23 cellular contexts compared by ENCODE assay signal in the genomic region with DNA sequence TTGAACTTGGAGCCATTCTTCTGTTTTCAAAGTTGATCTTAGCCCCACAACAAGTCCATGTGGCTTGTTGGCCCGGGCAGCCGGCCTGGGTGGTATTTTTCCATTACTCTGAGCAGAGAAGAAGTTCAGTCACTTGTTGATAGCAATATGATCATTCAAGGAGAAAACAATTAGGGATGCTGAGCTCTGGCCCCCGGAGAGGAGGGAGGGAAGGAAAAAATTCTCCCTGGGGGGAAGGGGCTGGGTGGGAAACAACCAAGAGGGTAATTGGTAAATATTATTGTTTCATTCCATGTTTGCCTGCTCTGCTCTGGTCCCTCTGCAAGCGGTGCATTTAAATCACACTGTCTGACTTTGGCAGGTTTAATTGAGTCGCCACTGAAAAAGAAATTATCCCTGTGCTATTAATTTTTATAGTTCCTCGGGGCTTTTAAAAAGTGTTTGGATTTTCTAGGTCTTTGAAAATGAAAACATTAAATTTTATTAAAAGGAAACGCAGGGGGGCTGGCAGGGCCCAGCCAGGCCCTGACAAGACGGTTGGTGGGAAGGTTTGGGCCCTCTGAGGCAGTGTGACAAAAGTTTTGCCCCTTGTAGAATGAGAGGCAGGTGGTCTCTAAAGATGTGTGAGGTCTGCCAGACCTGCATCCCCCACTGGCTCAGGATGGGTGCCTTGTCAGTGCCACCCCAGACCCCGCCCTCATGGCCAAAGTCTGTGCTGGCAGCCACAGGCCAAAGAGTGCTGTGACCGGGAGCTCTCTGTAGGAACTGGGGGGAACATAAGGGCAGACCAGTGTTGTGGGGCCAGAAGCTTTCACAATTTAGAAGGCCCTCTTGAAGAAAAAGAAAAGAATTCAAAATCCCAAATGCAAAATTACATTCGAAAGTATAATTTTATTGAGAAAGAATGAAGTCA. TPM values are rescaled to one million over a fixed set of nuclear protein-coding genes. Genes with fewer than 3 reads are reported as not detected.
DNase-seq lines count a peak whose midpoint lies in the region; ATAC-seq, FAIRE-seq and TF ChIP-seq lines count a peak whose summit lies in the region.
"Had no signal": no experiment of that assay in that cellular context is flagged by ENCODE, and none has a peak within 500 bp of the region (broad histone marks: within the 10 kb centered on the region; RNA-seq: fewer than 3 reads in every experiment).

No MANE protein-coding gene starts in this region.

- H3K36me3 ChIP-seq in HepG2 (replicated peaks in 1 of 2; ENCODE audit: control insufficient read depth in 1 of 2, insufficient read depth in 2 of 2, low read length in 2 of 2) (no peaks in the 10 kb centered on the region), right lobe of liver (no peaks in the 10 kb centered on the region), gastrocnemius medialis (no peaks in the 10 kb centered on the region)
- H3K36me3 ChIP-seq: ovary had no signal

- FAIRE-seq in HepG2 (lab: Jason Lieb, UNC) = no peak
- FAIRE-seq: A204.1, frontal cortex, H1 had no signal

- H2AFZ ChIP-seq in HepG2 (ENCODE audit: low read length) = no peak overlapping the region
- H2AFZ ChIP-seq: PC-9 had no signal

- no peak for TF ChIP-seq RAD21 in HepG2 (CRISPR knock-in tag; IDR thresholded peaks at IDR 0.05)

- H3K79me2 ChIP-seq in HepG2 (ENCODE audit: insufficient read depth, low read length) = no peaks in the 10 kb centered on the region

- POLR2A ChIA-PET in HepG2 (lab: Yijun Ruan, JAX) = no interaction called here

- no peak overlapping the region for H3K9ac ChIP-seq in HepG2 (ENCODE audit: insufficient read depth, low read depth, low read length)

- H3K4me2 ChIP-seq in HepG2 (ENCODE audit: low read depth, low read length) = no peak overlapping the region
- H3K4me2 ChIP-seq: PC-9 had no signal

- H3K4me1 ChIP-seq in HepG2 (ENCODE audit: insufficient read depth, low read length) (no peaks in the 10 kb centered on the region), right lobe of liver (no peaks in the 10 kb centered on the region), gastrocnemius medialis (peaks cover 0 to 5% of the 10 kb centered on the region in 2 donors)

- TF ChIP-seq CTCF in HepG2 (CRISPR knock-in tag; IDR thresholded peaks at IDR 0.05) (no peak), right lobe of liver (IDR thresholded peaks at IDR 0.05) (no peak), gastrocnemius medialis (IDR thresholded peaks at IDR 0.05 in 4 of 5, conservative IDR thresholded peaks at IDR 0.05 in 1 of 5) (no peak)

- intact Hi-C loops in HepG2 (cut with micrococcal nuclease; ENCODE audit: unreplicated experiment) = no loop called here
- intact Hi-C loops in right lobe of liver (cut with DNase I) = no loop called here
- intact Hi-C loops in left colon (cut with DNase I, micrococcal nuclease) = no loop called here
- intact Hi-C loops in gastrocnemius medialis (cut with DNase I; ENCODE audit: low total_unique reads) = no loop called here

- peak; percentile 52; the same call in 2 of the 3 replicates for ATAC-seq in HepG2
- no peak for ATAC-seq in right lobe of liver
- no peak for ATAC-seq in left colon
- peak; percentile 34 to 36 for ATAC-seq in gastrocnemius medialis
- ATAC-seq in GM21390 (IDR thresholded peaks at IDR 0.05; ENCODE audit: unreplicated experiment) = no peak
- ATAC-seq in HG03342 (IDR thresholded peaks at IDR 0.05; ENCODE audit: unreplicated experiment) = no peak
- ATAC-seq in HG03159 (IDR thresholded peaks at IDR 0.05; ENCODE audit: unreplicated experiment) = no peak
- ATAC-seq: activated CD8-positive, alpha-beta T cell treated with anti-CD3 and anti-CD28 coated beads for 36 hours; activated naive CD8-positive, alpha-beta T cell treated with anti-CD3 and anti-CD28 coated beads, Interleukin-2, amount 50 U/mL, for 24 hours had no signal

- no peaks in the 10 kb centered on the region for H3K27me3 ChIP-seq in HepG2 (ENCODE audit: control insufficient read depth in 1 of 2, insufficient read depth in 2 of 2, low read length in 2 of 2)
- H3K27me3 ChIP-seq in right lobe of liver = no peaks in the 10 kb centered on the region
- no peaks in the 10 kb centered on the region for H3K27me3 ChIP-seq in gastrocnemius medialis
- H3K27me3 ChIP-seq: ovary had no signal

- H3K9me3 ChIP-seq in HepG2 (ENCODE audit: low read length) = no peaks in the 10 kb centered on the region
- no peaks in the 10 kb centered on the region for H3K9me3 ChIP-seq in right lobe of liver
- H3K9me3 ChIP-seq in gastrocnemius medialis = no peaks in the 10 kb centered on the region
- H3K9me3 ChIP-seq: ovary had no signal

- no peak overlapping the region for H3K27ac ChIP-seq in HepG2 (ENCODE audit: extremely low read length, insufficient read depth, low read length)
- H3K27ac ChIP-seq in right lobe of liver = no peak overlapping the region
- peak overlapping the region in 3 of 4 donors; percentile 2 to 42 (median 32) for H3K27ac ChIP-seq in gastrocnemius medialis
- H3K27ac ChIP-seq: C4-2B, ovary, PC-9 had no signal

- TF ChIP-seq EP300 in HepG2 (IDR thresholded peaks at IDR 0.05; ENCODE audit: low read depth in 2 of 2, low read length in 2 of 2) (no peak), HepG2 (CRISPR knock-in tag; IDR thresholded peaks at IDR 0.05; ENCODE audit: borderline replicate concordance) (no peak)

- H4K20me1 ChIP-seq in HepG2 (ENCODE audit: insufficient read depth, low read length) = no peaks in the 10 kb centered on the region; the same call in 1 of the 2 replicates

- CTCF ChIA-PET in HepG2 (lab: Yijun Ruan, JAX; ENCODE audit: low intra/inter-chr PET ratio, low total read pairs) = no interaction called here

- no TSS peak for BruUV-seq in HepG2 (replicated peaks; lab: Mats Ljungman, UMichigan)

- H3K4me3 ChIP-seq in HepG2 (replicated peaks in 1 of 3; ENCODE audit: insufficient read depth in 1 of 3, low read depth in 2 of 3, low read length in 3 of 3) = no peak overlapping the region
- H3K4me3 ChIP-seq in right lobe of liver = no peak overlapping the region
- no peak overlapping the region for H3K4me3 ChIP-seq in gastrocnemius medialis
- H3K4me3 ChIP-seq: ovary, PC-9 had no signal

- no peak for TF ChIP-seq POLR2A in HepG2 (IDR thresholded peaks at IDR 0.05; ENCODE audit: insufficient read depth in 1 of 2, low read depth in 2 of 2, low read length in 2 of 2)
- TF ChIP-seq POLR2A in right lobe of liver (IDR thresholded peaks at IDR 0.05) = no peak
- no peak for TF ChIP-seq POLR2A in gastrocnemius medialis (IDR thresholded peaks at IDR 0.05)

- DNase-seq in HepG2 (ENCODE audit: low spot score) (no peak), right lobe of liver (no peak), left colon (peak; percentile 12 to 31), gastrocnemius medialis (peak in 1 of 2 donors; percentile 36)
- no peak for DNase-seq in activated effector memory CD4-positive, alpha-beta T cell treated with anti-CD3 and anti-CD28 coated beads, Interleukin-2, amount 50 U/mL, for 16 hours
- DNase-seq: activated CD8-positive, alpha-beta T cell treated with anti-CD3 and anti-CD28 coated beads for 36 hours; activated naive CD8-positive, alpha-beta T cell treated with anti-CD3 and anti-CD28 coated beads, Interleukin-2, amount 50 U/mL, for 24 hours; DMS79; NCI-H187; NCI-H510A treated with DMSO at 0.1 percent for 48 hours; ovary; PC-9; SW 1271 had no signal

- in situ Hi-C loops in HepG2 (cut with HindIII; ENCODE audit: extremely low pct_ligation_motif_present, low pct_unique_long_range_greater_than_20kb) (no loop called here), gastrocnemius medialis (cut with MboI; ENCODE audit: low sequenced_read_pairs in 4 of 4) (no loop called here)

- 21% methylated on average over 11 of the region's 11 CpGs for WGBS in HepG2 (ENCODE audit: low lambda C conversion rate)
- 61% methylated on average over 9 of the region's 11 CpGs for WGBS in right lobe of liver (ENCODE audit: insufficient coverage, low coverage, low lambda C conversion rate, missing lambda C conversion rate)

TF ChIP-seq in HepG2, 621 proteins besides CTCF, POLR2A, EP300 and RAD21 (continues in another document):
- TF ChIP-seq SP1 (IDR thresholded peaks at IDR 0.05) (no peak), SP1 (CRISPR knock-in tag; IDR thresholded peaks at IDR 0.05) (no peak)

RNA-seq across cellular contexts. Expression of a gene that starts 52.5 kb away (rescaled TPM):
- total RNA-seq in HepG2 (2016; rRNA removed; fragmentation: Illumina TruSeq; extraction: Trizol) (not detected in 2 replicates), right lobe of liver (under 1 TPM in 3 of 6 experiments, not detected in 3; 0.04 to 0.10 (median 0.07) TPM), left colon (under 1 TPM in 1 of 2 donors, not detected in 1; 0.12 TPM), gastrocnemius medialis (under 1 TPM in 1 of 4 donors, not detected in 3; 0.36 TPM)
- total RNA-seq in HepG2 (2016; cell fraction: cytosol; rRNA removed; fragmentation: Illumina TruSeq; extraction: Trizol; ENCODE audit: low read depth) = not detected in 2 replicates
- not detected in 2 replicates for total RNA-seq in HepG2 (2016; cell fraction: insoluble cytoplasmic fraction; rRNA removed; fragmentation: Illumina TruSeq; extraction: Trizol)
- total RNA-seq in HepG2 (2016; cell fraction: membrane; rRNA removed; fragmentation: Illumina TruSeq; extraction: Trizol) = not detected in 2 replicates
- not detected in 2 replicates for total RNA-seq in HepG2 (2016; cell fraction: nucleus; rRNA removed; fragmentation: Illumina TruSeq; extraction: Trizol)
- polyA plus RNA-seq in HepG2 (2011; rRNA removed) = not detected in 2 replicates
- 0.01 TPM in 1 of 2 replicates, not detected in the other for polyA plus RNA-seq in HepG2 (2011; cell fraction: cytosol; rRNA removed)
- polyA plus RNA-seq in HepG2 (2011; cell fraction: nucleus; rRNA removed) = not detected in 2 replicates
- polyA plus RNA-seq in HepG2 (2012) = not detected in 2 replicates
- polyA plus RNA-seq in HepG2 (2016; cell fraction: cytosol; fragmentation: Illumina TruSeq; extraction: Trizol; ENCODE audit: low read depth) = not detected in 2 replicates
- not detected in 2 replicates for polyA plus RNA-seq in HepG2 (2016; cell fraction: insoluble cytoplasmic fraction; fragmentation: Illumina TruSeq; extraction: Trizol; ENCODE audit: low read depth)
- polyA plus RNA-seq in HepG2 (2016; cell fraction: membrane; fragmentation: Illumina TruSeq; extraction: Trizol; ENCODE audit: low read depth) = not detected in 2 replicates
- not detected in 2 replicates for polyA plus RNA-seq in HepG2 (2016; cell fraction: nucleus; fragmentation: Illumina TruSeq; extraction: Trizol; ENCODE audit: insufficient read depth, low read depth)
- polyA minus RNA-seq in HepG2 (2011; rRNA and poly(A)+ RNA removed; ENCODE audit: low replicate concordance) = 0.14 TPM in 1 of 2 replicates, not detected in the other
- not detected in 2 replicates for polyA minus RNA-seq in HepG2 (2011; cell fraction: cytosol; rRNA and poly(A)+ RNA removed)
- polyA minus RNA-seq in HepG2 (2011; cell fraction: nucleus; rRNA and poly(A)+ RNA removed) = not detected in 2 replicates
- total RNA-seq: activated T-helper 1 cell treated with anti-CD3 and anti-CD28 coated beads, Interleukin-12 subunit alpha, Interleukin-12 subunit beta, Interleukin-2, Interleukin-4 antibody, amounts not matched to agents 30 ng/mL and 10 ng/mL and 1 ng/mL, durations not matched to agents 14 hours and 24 hours and 36 hours; frontal cortex; H1; MCF 10A; mononuclear cell; PC-9 had no signal

Comparison
In these comparisons a context has a peak if more than half of its experiments do, and no peak if none do; other contexts are left out.
1. ATAC-seq: peak in HepG2 (single experiment) and gastrocnemius medialis (2 of 2); none in right lobe of liver (0 of 4), left colon (single experiment), GM21390 (single experiment), HG03342 (single experiment) and HG03159 (single experiment).
2. DNase-seq: peak in left colon (2 of 2); none in HepG2 (single experiment), right lobe of liver (0 of 3) and activated effector memory CD4-positive, alpha-beta T cell treated with anti-CD3 and anti-CD28 coated beads, Interleukin-2, amount 50 U/mL, for 16 hours (single experiment).
3. H3K27ac ChIP-seq: peak in gastrocnemius medialis (3 of 4); none in HepG2 (single experiment) and right lobe of liver (0 of 3).